In genomic region chr3:197298341-197298857, GRCh38 we compare ENCODE assay signal across 1 cellular context.
A peak's percentile ranks its signal among the peaks of the same experiment; 100 is the strongest.
TF ChIP-seq lines count a peak whose summit lies in the region.

Gene DLG1 (minus strand): TSS chr3:197298612. CDS start chr3:197297204, 1,408 bp downstream.

TF ChIP-seq in K562, 482 proteins besides CTCF, POLR2A, EP300 and RAD21 (continued from another document):
- TF ChIP-seq GTF2B (IDR thresholded peaks at IDR 0.05; ENCODE audit: extremely low read depth, insufficient read length) (no peak), THAP12 (CRISPR knock-in tag; IDR thresholded peaks at IDR 0.05) (0 out of 2 replicates have a peak, but pooled peaks have one; percentile 33), TAF1 (IDR thresholded peaks at IDR 0.05; ENCODE audit: control insufficient read depth, extremely low read depth, insufficient read depth, low read length, severe bottlenecking) (peak; percentile 52), PCBP1 (IDR thresholded peaks at IDR 0.05; ENCODE audit: low read depth, low read length, poor library complexity, severe bottlenecking) (peak; percentile 14), GTF2E2 (tag; IDR thresholded peaks at IDR 0.05) (no peak; the same call in 1 of the 2 replicates), POU5F1 (IDR thresholded peaks at IDR 0.05; ENCODE audit: borderline replicate concordance, low read depth, low read length, partially characterized antibody) (no peak), KDM5B (IDR thresholded peaks at IDR 0.05; ENCODE audit: insufficient replicate concordance, low read depth, low read length) (peak; percentile 78), SUPT5H (IDR thresholded peaks at IDR 0.05) (peak; percentile 89), MTA1 (IDR thresholded peaks at IDR 0.05; ENCODE audit: borderline replicate concordance) (0 out of 2 replicates have a peak, but pooled peaks have one; percentile 15), POLR2B (IDR thresholded peaks at IDR 0.05; ENCODE audit: low read depth, partially characterized antibody) (peak; percentile 79), E2F6 (IDR thresholded peaks at IDR 0.05; ENCODE audit: borderline replicate concordance in 1 of 2, extremely low read depth in 1 of 2, insufficient read depth in 1 of 2, insufficient read length in 1 of 2, low read depth in 1 of 2, low read length in 1 of 2, poor library complexity in 1 of 2, severe bottlenecking in 1 of 2) (peak; percentile 10 to 21), ZNF146 (CRISPR knock-in tag; IDR thresholded peaks at IDR 0.05; ENCODE audit: unreplicated experiment) (peak; percentile 60), ZKSCAN1 (IDR thresholded peaks at IDR 0.05; ENCODE audit: low read depth, low read length) (0 out of 2 replicates have a peak, but pooled peaks have one; percentile 19), SP1 (CRISPR knock-in tag; IDR thresholded peaks at IDR 0.05) (peak; percentile 76), PHF8 (IDR thresholded peaks at IDR 0.05; ENCODE audit: borderline replicate concordance, low read length) (peak; percentile 67), HMGXB4 (CRISPR knock-in tag; IDR thresholded peaks at IDR 0.05) (0 out of 2 replicates have a peak, but pooled peaks have one; percentile 62), TFAP4 (CRISPR knock-in tag; IDR thresholded peaks at IDR 0.05; ENCODE audit: borderline replicate concordance) (peak; percentile 43), PHB2 (IDR thresholded peaks at IDR 0.05; ENCODE audit: low read depth) (no peak), MCM5 (IDR thresholded peaks at IDR 0.05; ENCODE audit: low read depth) (no peak), ARHGAP35 (IDR thresholded peaks at IDR 0.05; ENCODE audit: partially characterized antibody) (no peak), E2F1 (CRISPR knock-in tag; IDR thresholded peaks at IDR 0.05) (peak; percentile 64; the same call in 1 of the 2 replicates), HMBOX1 (IDR thresholded peaks at IDR 0.05) (peak; percentile 72), EP400 (IDR thresholded peaks at IDR 0.05) (peak; percentile 63), ZNF740 (CRISPR knock-in tag; IDR thresholded peaks at IDR 0.05) (peak; percentile 45; the same call in 1 of the 2 replicates), ZNF740 (tag; IDR thresholded peaks at IDR 0.05) (peak in 1 of 2 experiments; percentile 19; a peak in 1 of 4 replicates), ZBTB2 (IDR thresholded peaks at IDR 0.05) (0 out of 2 replicates have a peak, but pooled peaks have one; percentile 37), PTBP1 (IDR thresholded peaks at IDR 0.05; ENCODE audit: low read depth, low read length) (no peak), BMI1 (IDR thresholded peaks at IDR 0.05; ENCODE audit: low read length) (no peak), MEF2D (tag; conservative IDR thresholded peaks at IDR 0.05; ENCODE audit: low read depth) (no peak), PHF20 (IDR thresholded peaks at IDR 0.05; ENCODE audit: partially characterized antibody) (peak; percentile 9), KDM1A (IDR thresholded peaks at IDR 0.05) (peak in 1 of 2 experiments; percentile 19; a peak in 1 of 4 replicates), ASH1L (IDR thresholded peaks at IDR 0.05; ENCODE audit: borderline replicate concordance, low read depth, partially characterized antibody) (no peak), HDAC1 (IDR thresholded peaks at IDR 0.05) (no peak; a peak in 2 of 4 replicates), CBX2 (IDR thresholded peaks at IDR 0.05; ENCODE audit: insufficient read depth, low read length, poor library complexity, severe bottlenecking) (no peak), RBFOX2 (IDR thresholded peaks at IDR 0.05; ENCODE audit: low read depth, low read length) (peak; percentile 80), MAX (CRISPR knock-in tag; IDR thresholded peaks at IDR 0.05) (peak; percentile 27; the same call in 1 of the 2 replicates), DPF2 (IDR thresholded peaks at IDR 0.05) (0 out of 2 replicates have a peak, but pooled peaks have one; percentile 42), STAT6 (CRISPR knock-in tag; IDR thresholded peaks at IDR 0.05) (peak; percentile 89; the same call in 1 of the 2 replicates), POLR2G (IDR thresholded peaks at IDR 0.05; ENCODE audit: low read depth, low read length) (peak; percentile 86), VEZF1 (CRISPR knock-in tag; IDR thresholded peaks at IDR 0.05) (peak; percentile 46; the same call in 1 of the 2 replicates)
